14 cellular contexts compared by ENCODE assay signal in the genomic region with DNA sequence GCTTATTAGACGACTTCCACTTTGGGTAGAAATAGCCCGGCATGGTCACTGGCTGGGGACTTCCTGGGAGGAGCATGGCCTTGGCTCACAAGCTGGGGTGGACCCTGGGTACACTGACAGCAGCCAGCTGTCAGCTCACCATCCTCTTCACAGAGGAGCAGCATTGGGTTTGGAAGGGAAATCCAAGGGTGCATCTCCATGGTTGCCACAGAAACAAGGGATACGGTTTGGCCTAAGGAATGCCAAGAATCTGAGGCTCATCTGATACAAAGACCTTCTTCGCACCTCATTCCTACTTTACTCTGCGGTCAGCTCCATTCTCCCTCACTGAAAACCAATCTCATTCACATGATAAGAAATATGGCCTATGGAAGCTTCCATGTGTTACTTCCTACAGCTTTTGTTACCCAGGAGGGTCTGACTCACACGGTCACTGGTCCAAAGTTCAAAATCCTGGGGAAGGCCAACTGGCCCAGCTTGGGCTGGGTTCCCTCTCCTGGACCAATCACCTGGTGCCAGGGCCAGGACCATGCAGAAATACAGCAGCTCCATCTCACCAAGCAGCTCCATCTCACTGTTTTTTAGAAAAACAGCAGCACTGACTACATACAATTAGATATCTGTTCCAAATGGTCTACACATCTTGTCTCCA. TPM values are rescaled to one million over a fixed set of nuclear protein-coding genes. Genes with fewer than 3 reads are reported as not detected.
"Had no signal": no experiment of that assay in that cellular context is flagged by ENCODE, and none has a peak within 500 bp of the region (broad histone marks: within the 10 kb centered on the region; RNA-seq: fewer than 3 reads in every experiment).

No MANE protein-coding gene starts in this region.

- H3K9me3 Mint-ChIP-seq: activated naive CD8-positive, alpha-beta T cell treated with anti-CD3 and anti-CD28 coated beads, Interleukin-2, amount 10 ng/mL, durations not matched to agents 7 days and 5 days had no signal

- H3K4me1 Mint-ChIP-seq: activated CD8-positive, alpha-beta memory T cell treated with anti-CD3 and anti-CD28 coated beads, Interleukin-2, amount 10 ng/mL, durations not matched to agents 7 days and 5 days; activated naive CD8-positive, alpha-beta T cell treated with anti-CD3 and anti-CD28 coated beads, Interleukin-2, amount 10 ng/mL, durations not matched to agents 7 days and 5 days; naive thymus-derived CD4-positive, alpha-beta T cell had no signal

- H3K9me3 ChIP-seq: lower lobe of right lung had no signal

- H3K27ac ChIP-seq: heart right ventricle, lower lobe of right lung had no signal

- DNase-seq: activated CD4-positive, alpha-beta T cell treated with anti-CD3 and anti-CD28 coated beads, Interleukin-2, amount 50 U/mL, for 4 hours; activated CD8-positive, alpha-beta memory T cell treated with anti-CD3 and anti-CD28 coated beads, Interleukin-2, amount 10 ng/mL, durations not matched to agents 7 days and 5 days; activated gamma-delta T cell treated with Interleukin-2 at 50 U/mL for 16 hours; activated naive CD8-positive, alpha-beta T cell treated with anti-CD3 and anti-CD28 coated beads, Interleukin-2, amount 10 ng/mL, durations not matched to agents 7 days and 5 days; activated T-cell treated with anti-CD3 and anti-CD28 coated beads, Interleukin-2, amount 50 U/mL, for 72 hours; aorta; heart right ventricle; kidney glomerular epithelial cell; lower lobe of right lung; naive thymus-derived CD4-positive, alpha-beta T cell; stimulated activated CD4-positive, alpha-beta T cell treated with anti-CD3 and anti-CD28 coated beads, Interleukin-2, amount 100 ng/mL, for 48 hours; stimulated activated naive CD4-positive, alpha-beta T cell treated with Interleukin-2 at 50 U/mL for 16 hours; T-helper 17 cell; trophoblast cell had no signal

- H3K36me3 Mint-ChIP-seq: activated CD8-positive, alpha-beta memory T cell treated with anti-CD3 and anti-CD28 coated beads, Interleukin-2, amount 10 ng/mL, durations not matched to agents 7 days and 5 days; activated naive CD8-positive, alpha-beta T cell treated with anti-CD3 and anti-CD28 coated beads, Interleukin-2, amount 10 ng/mL, durations not matched to agents 7 days and 5 days; naive thymus-derived CD4-positive, alpha-beta T cell had no signal

- H3K27me3 ChIP-seq: heart right ventricle had no signal

- H3K4me1 ChIP-seq: heart right ventricle, lower lobe of right lung had no signal

- H3K4me3 Mint-ChIP-seq: activated CD8-positive, alpha-beta memory T cell treated with anti-CD3 and anti-CD28 coated beads, Interleukin-2, amount 10 ng/mL, durations not matched to agents 7 days and 5 days; activated naive CD8-positive, alpha-beta T cell treated with anti-CD3 and anti-CD28 coated beads, Interleukin-2, amount 10 ng/mL, durations not matched to agents 7 days and 5 days; activated T-cell treated with anti-CD3 and anti-CD28 coated beads, Interleukin-2, amount 50 U/mL, for 72 hours; naive thymus-derived CD4-positive, alpha-beta T cell; T-helper 17 cell had no signal

- H3K27ac Mint-ChIP-seq: activated CD8-positive, alpha-beta memory T cell treated with anti-CD3 and anti-CD28 coated beads, Interleukin-2, amount 10 ng/mL, durations not matched to agents 7 days and 5 days; activated naive CD8-positive, alpha-beta T cell treated with anti-CD3 and anti-CD28 coated beads, Interleukin-2, amount 10 ng/mL, durations not matched to agents 7 days and 5 days; activated T-cell treated with anti-CD3 and anti-CD28 coated beads, Interleukin-2, amount 50 U/mL, for 72 hours; T-helper 17 cell had no signal

RNA-seq across cellular contexts. Expression of a gene that starts 25.0 kb away (rescaled TPM):
- total RNA-seq: activated CD8-positive, alpha-beta memory T cell treated with anti-CD3 and anti-CD28 coated beads, Interleukin-2, amount 10 ng/mL, durations not matched to agents 7 days and 5 days had no signal
